17 cellular contexts compared by ENCODE assay signal in the genomic region with DNA sequence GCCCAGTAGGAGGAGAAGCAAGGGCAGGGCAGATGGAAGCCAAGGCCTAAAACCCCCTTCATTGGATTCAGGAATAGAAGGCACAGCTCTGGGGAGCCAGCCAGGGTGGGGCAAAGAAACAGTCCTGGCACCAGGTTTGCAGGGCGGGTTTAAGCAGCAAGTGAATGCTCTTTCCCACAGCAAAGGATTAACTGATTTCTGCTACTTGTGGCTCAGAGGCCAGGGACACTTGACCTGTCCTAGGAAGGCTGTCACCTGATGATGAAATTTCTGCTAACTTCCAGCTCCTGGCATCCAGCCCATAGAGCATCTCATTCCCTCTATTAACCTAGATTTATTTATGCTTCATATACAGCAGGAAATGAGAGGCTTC. TPM values are rescaled to one million over a fixed set of nuclear protein-coding genes. Genes with fewer than 3 reads are reported as not detected.
A peak's percentile ranks its signal among the peaks of the same experiment; 100 is the strongest.
DNase-seq lines count a peak whose midpoint lies in the region; ATAC-seq and TF ChIP-seq lines count a peak whose summit lies in the region.
"Had no signal": no experiment of that assay in that cellular context is flagged by ENCODE, and none has a peak within 500 bp of the region (broad histone marks: within the 10 kb centered on the region; RNA-seq: fewer than 3 reads in every experiment).

No MANE protein-coding gene starts in this region.

- H3K36me3 Mint-ChIP-seq in chondrocyte (ENCODE audit: low read depth) (no peaks in the 10 kb centered on the region), nephron (ENCODE audit: low read depth) (no peaks in the 10 kb centered on the region)
- H3K36me3 Mint-ChIP-seq: brain, CD14-positive monocyte had no signal

- peaks cover 22% of the 10 kb centered on the region for H3K4me1 Mint-ChIP-seq in chondrocyte (ENCODE audit: low read depth)
- peaks cover 20% of the 10 kb centered on the region for H3K4me1 Mint-ChIP-seq in nephron
- H3K4me1 Mint-ChIP-seq: CD14-positive monocyte had no signal

- ATAC-seq in GM19324 (IDR thresholded peaks at IDR 0.05; ENCODE audit: low FRiP score, unreplicated experiment) (no peak), HG03378 (IDR thresholded peaks at IDR 0.05; ENCODE audit: unreplicated experiment) (no peak)
- ATAC-seq: gastroesophageal sphincter had no signal

- H3K27ac Mint-ChIP-seq in chondrocyte (ENCODE audit: unreplicated experiment) (peak overlapping the region; percentile 86), nephron (peak overlapping the region in 2 of 3 experiments; percentile 38 to 53)
- H3K27ac Mint-ChIP-seq: CD14-positive monocyte had no signal

- TF ChIP-seq CTCF in LNCaP clone FGC (IDR thresholded peaks at IDR 0.05; ENCODE audit: control insufficient read depth, extremely low read depth, insufficient read depth) = no peak
- TF ChIP-seq CTCF in chondrocyte (IDR thresholded peaks at IDR 0.05) = no peak
- TF ChIP-seq CTCF in nephron (IDR thresholded peaks at IDR 0.05; ENCODE audit: unreplicated experiment in 3 of 3) = no peak

- no peak overlapping the region for H3K4me3 ChIP-seq in LNCaP clone FGC (ENCODE audit: low read depth, low read length)
- H3K4me3 ChIP-seq: A549, gastroesophageal sphincter, transverse colon had no signal

- no peaks in the 10 kb centered on the region for H3K9me3 Mint-ChIP-seq in chondrocyte (ENCODE audit: low read depth)
- H3K9me3 Mint-ChIP-seq in nephron = no peaks in the 10 kb centered on the region
- H3K9me3 Mint-ChIP-seq: brain, CD14-positive monocyte had no signal

- H3K27me3 Mint-ChIP-seq in chondrocyte (ENCODE audit: low read depth) (peaks cover 7% of the 10 kb centered on the region), nephron (ENCODE audit: low read depth) (peaks cover 5% of the 10 kb centered on the region)

- H3K4me3 Mint-ChIP-seq in chondrocyte (ENCODE audit: unreplicated experiment) = no peak overlapping the region
- H3K4me3 Mint-ChIP-seq in nephron = no peak overlapping the region
- H3K4me3 Mint-ChIP-seq: brain, CD14-positive monocyte had no signal

- DNase-seq in NCI-H345 (lab: John Stamatoyannopoulos, UW) = peak; percentile 37
- no peak for DNase-seq in NCI-H345 treated with DMSO at 0.1 percent for 48 hours (lab: John Stamatoyannopoulos, UW; ENCODE audit: unreplicated experiment)
- DNase-seq in LNCaP clone FGC (ENCODE audit: low read depth) = peak; percentile 6
- DNase-seq in chondrocyte (ENCODE audit: low spot score) = no peak
- DNase-seq in NCI-H2107 (lab: John Stamatoyannopoulos, UW) = no peak
- DNase-seq: midbrain, MM.1S, NCI-H526 treated with DMSO at 0.1 percent for 48 hours, transverse colon had no signal

RNA-seq across cellular contexts. Expression of gene CST5, which starts 40.8 kb away (rescaled TPM):
- not detected in 3 replicates for total RNA-seq in chondrocyte
- total RNA-seq: renal cortical epithelial cell, transverse colon had no signal

Comparison
In these comparisons a context has a peak if more than half of its experiments do, and no peak if none do; other contexts are left out.
1. DNase-seq: peak in NCI-H345 (single experiment) and LNCaP clone FGC (single experiment); none in NCI-H345 treated with DMSO at 0.1 percent for 48 hours (single experiment), chondrocyte (single experiment) and NCI-H2107 (single experiment).